ENCODE assay signal across 13 cellular contexts in genomic region chr14:66405158-66405557, GRCh38.
DNase-seq lines count a peak whose midpoint lies in the region; ATAC-seq, FAIRE-seq and TF ChIP-seq lines count a peak whose summit lies in the region.
"Had no signal": no experiment of that assay in that cellular context is flagged by ENCODE, and none has a peak within 500 bp of the region (broad histone marks: within the 10 kb centered on the region; RNA-seq: fewer than 3 reads in every experiment).

No MANE protein-coding gene starts in this region.

- H3K36me3 ChIP-seq in kidney epithelial cell (ENCODE audit: control insufficient read depth, insufficient read depth, low read length), result no peaks in the 10 kb centered on the region

- DNase-seq in Daoy (ENCODE audit: low read depth) (peak; percentile 51), HTR-8/SVneo (ENCODE audit: insufficient read length, low spot score) (no peak), astrocyte of the hippocampus (ENCODE audit: low read depth, low spot score) (peak; percentile 62), kidney epithelial cell (ENCODE audit: low read depth) (peak; percentile 37), amniotic stem cell (lab: John Stamatoyannopoulos, UW) (no peak), NCI-H524 treated with DMSO at 0.1 percent for 48 hours (lab: John Stamatoyannopoulos, UW) (no peak), foreskin melanocyte (no peak)
- DNase-seq: activated naive CD4-positive, alpha-beta T cell treated with Interleukin-2 at 50 U/mL for 16 hours; CD4-positive, CD25-positive, alpha-beta regulatory T cell; NCI-H1092 had no signal

- no peak overlapping the region for H3K4me3 ChIP-seq in kidney epithelial cell (ENCODE audit: low read depth, low read length)
- H3K4me3 ChIP-seq: coronary artery had no signal

- ATAC-seq in HG02885 (IDR thresholded peaks at IDR 0.05; ENCODE audit: poor library complexity, unreplicated experiment), result no peak

- no peak for TF ChIP-seq CTCF in kidney epithelial cell (IDR thresholded peaks at IDR 0.05; ENCODE audit: insufficient read depth, low read length, poor library complexity, severe bottlenecking)

- FAIRE-seq in HTR-8/SVneo (lab: Jason Lieb, UNC), result peak; percentile 91
- FAIRE-seq: keratinocyte had no signal

- no peaks in the 10 kb centered on the region for H3K27me3 ChIP-seq in kidney epithelial cell (ENCODE audit: control insufficient read depth, insufficient read depth, low read length)

Comparison
In these comparisons a context has a peak if more than half of its experiments do, and no peak if none do; other contexts are left out.
1. DNase-seq: peak in Daoy (single experiment), astrocyte of the hippocampus (single experiment) and kidney epithelial cell (single experiment); none in HTR-8/SVneo (single experiment), amniotic stem cell (single experiment), NCI-H524 treated with DMSO at 0.1 percent for 48 hours (single experiment) and foreskin melanocyte (single experiment).